8 cellular contexts compared by ENCODE assay signal in the genomic region with DNA sequence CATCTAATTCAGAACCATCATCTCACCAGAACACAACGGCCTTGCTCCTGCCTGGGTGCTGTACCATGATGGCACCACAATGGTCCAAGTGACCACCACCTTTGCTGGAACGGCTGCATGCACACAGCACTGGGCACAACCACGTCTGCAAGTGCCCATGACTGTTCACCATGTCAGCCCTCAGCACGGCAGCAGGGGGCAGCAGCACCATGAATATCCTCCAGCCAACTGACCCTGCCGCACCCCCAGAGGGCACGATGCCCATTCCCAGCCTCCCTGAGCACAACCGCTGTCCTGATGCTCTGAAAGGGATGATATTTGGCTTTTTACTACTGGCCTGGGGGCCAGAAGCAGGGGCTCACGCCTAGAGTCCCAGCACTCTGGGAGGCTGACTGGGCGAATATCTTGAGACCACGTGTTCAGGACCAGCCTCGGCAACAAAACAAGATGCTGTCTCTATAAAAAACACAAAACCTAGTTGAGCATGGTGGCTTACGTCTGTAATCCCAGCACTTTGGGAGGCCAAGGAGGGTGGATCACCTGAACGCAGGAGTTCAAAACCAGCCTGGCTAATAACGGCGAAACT. TPM values are rescaled to one million over a fixed set of nuclear protein-coding genes. Genes with fewer than 3 reads are reported as not detected.
A peak's percentile ranks its signal among the peaks of the same experiment; 100 is the strongest.
DNase-seq lines count a peak whose midpoint lies in the region; ATAC-seq and TF ChIP-seq lines count a peak whose summit lies in the region.

No MANE protein-coding gene starts in this region.

- TF ChIP-seq POLR2A in gastroesophageal sphincter (IDR thresholded peaks at IDR 0.05), result no peak

- H3K36me3 ChIP-seq in gastroesophageal sphincter (peaks cover 0 to 63% of the 10 kb centered on the region in 2 donors), parathyroid adenoma (ENCODE audit: control insufficient read depth, insufficient read depth, low read length) (no peaks in the 10 kb centered on the region)

- H3K9ac ChIP-seq in parathyroid adenoma, result no peak overlapping the region

- ATAC-seq in gastroesophageal sphincter (peak; percentile 67), GM18909 (IDR thresholded peaks at IDR 0.05; ENCODE audit: poor library complexity, unreplicated experiment) (no peak)

- TF ChIP-seq EP300 in gastroesophageal sphincter (IDR thresholded peaks at IDR 0.05), result no peak

- DNase-seq in NOMO-1 treated with DMSO at 0.1 percent for 48 hours (lab: John Stamatoyannopoulos, UW; ENCODE audit: unreplicated experiment) (peak; percentile 11), NOMO-1 treated with dmso at 0.1 percent for 144 hours (lab: John Stamatoyannopoulos, UW; ENCODE audit: unreplicated experiment) (no peak), NCI-H460 (ENCODE audit: extremely low read depth, low read depth) (peak; percentile 50), SHP77 treated with DMSO at 0.1 percent for 48 hours (lab: John Stamatoyannopoulos, UW) (no peak)
- peak; percentile 73 for DNase-seq in activated effector memory CD4-positive, alpha-beta T cell treated with anti-CD3 and anti-CD28 coated beads, Interleukin-2, amount 50 U/mL, for 16 hours

- H3K4me1 ChIP-seq in gastroesophageal sphincter (peaks cover 0 to 19% (median 5%) of the 10 kb centered on the region in 3 donors), parathyroid adenoma (peaks cover 4% of the 10 kb centered on the region)

- H3K27me3 ChIP-seq in gastroesophageal sphincter, result no peaks in the 10 kb centered on the region
- no peaks in the 10 kb centered on the region for H3K27me3 ChIP-seq in parathyroid adenoma (ENCODE audit: control insufficient read depth, insufficient read depth, low read length)

- 81 to 89% methylated on average over 5 to 7 of the region's 15 CpGs for WGBS in gastroesophageal sphincter (ENCODE audit: low coverage in 1 of 2), 2 donors

- H3K4me3 ChIP-seq in gastroesophageal sphincter (no peak overlapping the region), parathyroid adenoma (ENCODE audit: low read depth, low read length) (no peak overlapping the region)

- H3K27ac ChIP-seq in gastroesophageal sphincter (no peak overlapping the region), parathyroid adenoma (no peak overlapping the region)

- no peak overlapping the region for H3K4me2 ChIP-seq in parathyroid adenoma (ENCODE audit: low read length)

- H3K9me3 ChIP-seq in gastroesophageal sphincter, result no peaks in the 10 kb centered on the region
- H3K9me3 ChIP-seq in parathyroid adenoma (ENCODE audit: control insufficient read depth, low read length), result no peaks in the 10 kb centered on the region

- no peak overlapping the region for H2AFZ ChIP-seq in parathyroid adenoma

- peak in 3 of 4 experiments; percentile 73 to 79 (median 77) for TF ChIP-seq CTCF in gastroesophageal sphincter (IDR thresholded peaks at IDR 0.05)
- TF ChIP-seq CTCF in parathyroid adenoma (IDR thresholded peaks at IDR 0.05), result peak; percentile 50

- peaks cover 2% of the 10 kb centered on the region for H3K79me2 ChIP-seq in parathyroid adenoma

RNA-seq across cellular contexts. Expression of a gene that starts 25.7 kb away (rescaled TPM):
- 0.22 and 0.23 TPM in 2 replicates for total RNA-seq in NCI-H460 (2014; rRNA removed; shearing (Covaris generic))
- polyA plus RNA-seq in NCI-H460 (2014; cell fraction: nucleus; rRNA removed), result 0.13 TPM in 1 of 2 replicates, not detected in the other
- total RNA-seq in gastroesophageal sphincter, result under 1 TPM in 1 of 4 donors, not detected in 3; 0.27 TPM

RNA-seq across cellular contexts. Expression of a gene that starts 32.2 kb away (rescaled TPM):
- total RNA-seq in NCI-H460 (2014; rRNA removed; shearing (Covaris generic)), result 30.3 and 32.3 TPM in 2 replicates
- polyA plus RNA-seq in NCI-H460 (2014; cell fraction: nucleus; rRNA removed), result 48.7 and 55.0 TPM in 2 replicates
- 10 to 100 TPM; 19.9 to 45.0 (median 35.0) TPM for total RNA-seq in gastroesophageal sphincter

RNA-seq across cellular contexts. Expression of a gene that starts 32.8 kb away (rescaled TPM):
- total RNA-seq in NCI-H460 (2014; rRNA removed; shearing (Covaris generic)), result 6.9 and 8.9 TPM in 2 replicates
- polyA plus RNA-seq in NCI-H460 (2014; cell fraction: nucleus; rRNA removed), result 19.4 and 35.4 TPM in 2 replicates
- 10 to 100 TPM; 35.6 to 65.8 (median 48.6) TPM for total RNA-seq in gastroesophageal sphincter

RNA-seq across cellular contexts. Expression of a gene that starts 35.8 kb away (rescaled TPM):
- total RNA-seq in NCI-H460 (2014; rRNA removed; shearing (Covaris generic)), result not detected in 2 replicates
- polyA plus RNA-seq in NCI-H460 (2014; cell fraction: nucleus; rRNA removed), result not detected in 2 replicates
- not detected for total RNA-seq in gastroesophageal sphincter

RNA-seq across cellular contexts. Expression of a gene that starts 38.0 kb away (rescaled TPM):
- total RNA-seq in NCI-H460 (2014; rRNA removed; shearing (Covaris generic)), result 0.05 TPM in 1 of 2 replicates, not detected in the other
- polyA plus RNA-seq in NCI-H460 (2014; cell fraction: nucleus; rRNA removed), result not detected in 2 replicates
- total RNA-seq in gastroesophageal sphincter, result not detected

Comparison
In these comparisons a context has a peak if more than half of its experiments do, and no peak if none do; other contexts are left out.
1. DNase-seq: peak in NOMO-1 treated with DMSO at 0.1 percent for 48 hours (single experiment), NCI-H460 (single experiment) and activated effector memory CD4-positive, alpha-beta T cell treated with anti-CD3 and anti-CD28 coated beads, Interleukin-2, amount 50 U/mL, for 16 hours (single experiment); none in NOMO-1 treated with dmso at 0.1 percent for 144 hours (single experiment) and SHP77 treated with DMSO at 0.1 percent for 48 hours (single experiment).